ENCODE assay signal across 1 cellular context in genomic region chr3:46539443-46540005, GRCh38.
TF ChIP-seq lines count a peak whose summit lies in the region.

No MANE protein-coding gene starts in this region.

TF ChIP-seq in K562, 482 proteins besides CTCF, POLR2A, EP300 and RAD21 (continued from another document):
- TF ChIP-seq TFAP4 (CRISPR knock-in tag; IDR thresholded peaks at IDR 0.05; ENCODE audit: borderline replicate concordance) (no peak), ZEB2 (IDR thresholded peaks at IDR 0.05) (no peak), BDP1 (IDR thresholded peaks at IDR 0.05; ENCODE audit: insufficient read depth, insufficient read length) (no peak), DPF2 (IDR thresholded peaks at IDR 0.05) (no peak), MXD1 (CRISPR knock-in tag; IDR thresholded peaks at IDR 0.05; ENCODE audit: borderline replicate concordance, poor library complexity, severe bottlenecking) (no peak), HNRNPH1 (optimal IDR thresholded peaks at IDR 0.05; ENCODE audit: low read depth, low read length) (no peak), PRDM10 (IDR thresholded peaks at IDR 0.05; ENCODE audit: partially characterized antibody) (no peak), FIP1L1 (IDR thresholded peaks at IDR 0.05; ENCODE audit: low read depth, low read length, poor library complexity, severe bottlenecking) (no peak), CBFB (CRISPR knock-in tag; IDR thresholded peaks at IDR 0.05) (no peak), CREB5 (CRISPR knock-in tag; IDR thresholded peaks at IDR 0.05) (no peak)
